6 cellular contexts compared by ENCODE assay signal in the genomic region with DNA sequence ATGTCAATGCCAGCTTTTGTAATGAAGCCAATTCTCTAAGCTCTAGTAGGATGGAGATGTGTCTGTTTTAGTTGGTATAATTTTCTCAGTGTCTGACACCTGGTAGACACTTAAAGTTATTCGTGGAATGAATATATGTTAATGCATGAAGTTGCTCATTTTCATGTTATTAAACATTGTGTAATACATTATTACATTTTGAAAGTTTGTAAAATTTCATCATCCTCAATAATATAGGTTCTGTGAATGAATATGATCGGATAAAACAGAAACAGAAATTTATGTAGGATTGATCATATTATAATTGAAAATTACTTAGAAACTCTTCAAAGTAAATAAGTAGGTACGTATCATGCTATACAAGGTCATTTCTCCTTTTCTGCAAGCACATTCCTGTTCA.
"Had no signal": no experiment of that assay in that cellular context is flagged by ENCODE, and none has a peak within 500 bp of the region (broad histone marks: within the 10 kb centered on the region; RNA-seq: fewer than 3 reads in every experiment).

No MANE protein-coding gene starts in this region.

- FAIRE-seq: HTR-8/SVneo had no signal

- H3K9ac ChIP-seq: KMS-11 had no signal

- H3K4me2 ChIP-seq: KMS-11 had no signal

- DNase-seq: IMR-90, KBM-7, KG1 had no signal

- H3K27ac ChIP-seq: HL-60, KMS-11 had no signal
